19 cellular contexts compared by ENCODE assay signal in genomic region chr6:136463796-136464542, GRCh38.
DNase-seq lines count a peak whose midpoint lies in the region; ATAC-seq and TF ChIP-seq lines count a peak whose summit lies in the region.
"Had no signal": no experiment of that assay in that cellular context is flagged by ENCODE, and none has a peak within 500 bp of the region (broad histone marks: within the 10 kb centered on the region; RNA-seq: fewer than 3 reads in every experiment).

No MANE protein-coding gene starts in this region.

- no peaks in the 10 kb centered on the region for H3K27me3 Mint-ChIP-seq in progenitor cell of endocrine pancreas
- H3K27me3 Mint-ChIP-seq: type B pancreatic cell had no signal

- H3K27ac Mint-ChIP-seq in progenitor cell of endocrine pancreas, result peak overlapping the region; percentile 41
- H3K27ac Mint-ChIP-seq: B cell, type B pancreatic cell had no signal

- H3K9me3 Mint-ChIP-seq in progenitor cell of endocrine pancreas (ENCODE audit: low read depth), result peaks cover 3% of the 10 kb centered on the region
- H3K9me3 Mint-ChIP-seq: type B pancreatic cell had no signal

- no peak for TF ChIP-seq CTCF in progenitor cell of endocrine pancreas (IDR thresholded peaks at IDR 0.05; ENCODE audit: unreplicated experiment)

- H3K27ac ChIP-seq in angular gyrus (ENCODE audit: low read depth, low read length), result peak overlapping the region; percentile 99
- H3K27ac ChIP-seq: foreskin keratinocyte, right atrium auricular region had no signal

- H3K36me3 Mint-ChIP-seq in progenitor cell of endocrine pancreas (ENCODE audit: insufficient read depth), result peaks cover 5% of the 10 kb centered on the region
- H3K36me3 Mint-ChIP-seq: type B pancreatic cell had no signal

- peak; percentile 63 for ATAC-seq in HG03342 (IDR thresholded peaks at IDR 0.05; ENCODE audit: unreplicated experiment)
- ATAC-seq: foreskin keratinocyte, Right ventricle myocardium inferior had no signal

- peaks cover 17% of the 10 kb centered on the region for H3K4me1 Mint-ChIP-seq in progenitor cell of endocrine pancreas (ENCODE audit: low read depth)

- no peak overlapping the region for H3K4me3 Mint-ChIP-seq in progenitor cell of endocrine pancreas (ENCODE audit: low read depth)
- H3K4me3 Mint-ChIP-seq: B cell, type B pancreatic cell had no signal

- DNase-seq in GM19240 (ENCODE audit: insufficient read length, low spot score) (peak; percentile 1), progenitor cell of endocrine pancreas (ENCODE audit: low spot score, unreplicated experiment) (no peak), anterior cingulate cortex (lab: John Stamatoyannopoulos, UW) (no peak), middle frontal gyrus (ENCODE audit: extremely low spot score, low spot score) (no peak), cerebellar cortex (ENCODE audit: low spot score) (no peak), SKM-1 (lab: John Stamatoyannopoulos, UW; ENCODE audit: unreplicated experiment) (no peak)
- DNase-seq: activated CD4-positive, alpha-beta T cell treated with anti-CD3 and anti-CD28 coated beads for 48 hours; activated T-cell treated with anti-CD3 and anti-CD28 coated beads, Interleukin-2, amount 50 U/mL, for 48 hours; central memory CD4-positive, alpha-beta T cell; foreskin keratinocyte; mesendoderm; NCI-H1105; NCI-H2171 treated with DMSO at 0.1 percent for 48 hours had no signal
